ENCODE assay signal across 1 cellular context in genomic region chr20:63733117-63733516, GRCh38.
TF ChIP-seq lines count a peak whose summit lies in the region.

No MANE protein-coding gene starts in this region.

TF ChIP-seq in HEK293, 187 proteins besides CTCF, POLR2A, EP300 and RAD21:
- TF ChIP-seq ZNF398 (tag by site-specific recombination; IDR thresholded peaks at IDR 0.05): no peak
- TF ChIP-seq EGR2 (tag by site-specific recombination; IDR thresholded peaks at IDR 0.05; ENCODE audit: low read depth): no peak
- no peak for TF ChIP-seq ZNF132 (tag by site-specific recombination; IDR thresholded peaks at IDR 0.05; ENCODE audit: borderline replicate concordance)
- no peak for TF ChIP-seq ZBTB17 (tag by site-specific recombination; IDR thresholded peaks at IDR 0.05)
- no peak for TF ChIP-seq OVOL3 (tag by site-specific recombination; IDR thresholded peaks at IDR 0.05)
- 0 out of 2 replicates have a peak, but pooled peaks have one; percentile 16 for TF ChIP-seq GLIS2 (tag by site-specific recombination; IDR thresholded peaks at IDR 0.05)
- no peak for TF ChIP-seq ZNF10 (tag by site-specific recombination; IDR thresholded peaks at IDR 0.05)
